Comparison of ENCODE assay signal across 15 cellular contexts in the genomic region with DNA sequence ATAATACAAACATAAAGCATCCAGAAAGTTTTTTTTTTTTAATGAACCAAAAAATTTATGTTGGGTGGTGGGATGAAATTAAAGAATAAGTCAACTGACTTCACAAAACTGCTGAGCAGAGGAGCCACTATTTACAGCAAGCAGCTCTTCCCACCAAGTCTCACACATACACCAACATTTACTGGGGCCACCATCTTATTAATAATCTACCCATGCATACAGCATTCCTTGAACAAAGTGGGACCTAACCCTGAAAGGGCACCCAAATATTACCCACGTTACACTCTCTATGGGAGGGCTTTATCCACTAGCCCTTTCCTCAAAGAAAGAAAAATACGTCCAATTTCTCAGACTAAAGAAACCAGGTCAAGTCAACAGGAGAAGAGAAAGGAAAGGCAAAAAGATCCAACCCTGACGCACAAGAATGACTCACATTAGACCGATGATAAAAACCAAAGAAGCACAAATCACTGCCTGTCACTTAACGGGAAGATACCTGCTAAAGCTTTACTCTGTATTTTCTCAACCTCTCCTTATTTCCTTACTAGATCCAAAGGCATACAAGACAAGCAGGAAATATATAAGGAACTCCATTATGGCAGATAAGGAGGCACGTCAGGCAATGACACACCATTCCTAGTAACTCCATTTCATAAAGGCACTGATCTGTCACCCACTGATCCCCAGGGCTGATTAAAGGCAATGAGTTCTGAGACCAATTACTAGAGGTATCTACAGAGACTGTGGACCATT.
DNase-seq lines count a peak whose midpoint lies in the region; ATAC-seq and FAIRE-seq lines count a peak whose summit lies in the region.
"Had no signal": no experiment of that assay in that cellular context is flagged by ENCODE, and none has a peak within 500 bp of the region (broad histone marks: within the 10 kb centered on the region; RNA-seq: fewer than 3 reads in every experiment).

No MANE protein-coding gene starts in this region.

- no peak overlapping the region for H3K23ac ChIP-seq in mesenchymal stem cell (ENCODE audit: low read length in 2 of 2)

- no peak for FAIRE-seq in RCC 7860 (lab: Jason Lieb, UNC)

- H3K14ac ChIP-seq in mesenchymal stem cell (ENCODE audit: low read length in 2 of 2) = no peak overlapping the region

- H2BK5ac ChIP-seq in mesenchymal stem cell (ENCODE audit: low read depth, low read length, poor library complexity, severe bottlenecking) = no peak overlapping the region

- H3K4me3 ChIP-seq in duodenal mucosa (ENCODE audit: low read depth in 1 of 2, low read length in 2 of 2) (peak overlapping the region; percentile 23), mesenchymal stem cell (ENCODE audit: insufficient read depth in 1 of 2, low read depth in 1 of 2, low read length in 2 of 2) (no peak overlapping the region)
- H3K4me3 ChIP-seq: heart right ventricle had no signal

- H2BK120ac ChIP-seq in mesenchymal stem cell (ENCODE audit: low read depth, low read length) = no peak overlapping the region

- no peaks in the 10 kb centered on the region for H3K9me3 ChIP-seq in duodenal mucosa (ENCODE audit: control insufficient read depth in 1 of 2, low read length in 2 of 2)
- H3K9me3 ChIP-seq in mesenchymal stem cell (ENCODE audit: control insufficient read depth, low read length) = no peaks in the 10 kb centered on the region
- H3K9me3 ChIP-seq: heart right ventricle had no signal

- H2BK12ac ChIP-seq in mesenchymal stem cell (ENCODE audit: low read length in 2 of 2) = no peak overlapping the region

- H3K4me1 ChIP-seq in duodenal mucosa (ENCODE audit: control insufficient read depth in 1 of 2, insufficient read depth in 2 of 2, low read length in 2 of 2) (peaks cover 9 to 47% of the 10 kb centered on the region in 2 donors), mesenchymal stem cell (ENCODE audit: control insufficient read depth, insufficient read depth, low read depth, low read length) (peaks cover 3% of the 10 kb centered on the region)

- H3K36me3 ChIP-seq in duodenal mucosa (ENCODE audit: control insufficient read depth in 1 of 2, insufficient read depth in 2 of 2, low read length in 2 of 2) (no peaks in the 10 kb centered on the region), mesenchymal stem cell (ENCODE audit: control insufficient read depth in 1 of 2, insufficient read depth in 2 of 2, low read depth in 1 of 2, low read length in 2 of 2) (no peaks in the 10 kb centered on the region)
- H3K36me3 ChIP-seq: heart right ventricle had no signal

- peak; percentile 43 for DNase-seq in Daoy (ENCODE audit: low read depth)
- DNase-seq in RCC 7860 (ENCODE audit: low spot score) = peak; percentile 74
- peak; percentile 63 for DNase-seq in mesenchymal stem cell
- no peak for DNase-seq in sciatic nerve (ENCODE audit: low spot score)
- DNase-seq in activated effector memory CD4-positive, alpha-beta T cell treated with Interleukin-2 at 50 U/mL for 16 hours = no peak
- no peak for DNase-seq in activated naive CD4-positive, alpha-beta T cell (lab: John Stamatoyannopoulos, UW)
- DNase-seq: activated CD8-positive, alpha-beta T cell treated with anti-CD3 and anti-CD28 coated beads, Interleukin-2, amount 10 ng/mL, durations not matched to agents 7 days and 5 days; AML-193; GOT3; heart right ventricle; islet precursor cell; T-helper 1 cell had no signal

- peaks cover 14% of the 10 kb centered on the region for H3K79me1 ChIP-seq in mesenchymal stem cell (replicated peaks; ENCODE audit: low read length, poor library complexity, severe bottlenecking)

- no peak overlapping the region for H3K4me2 ChIP-seq in mesenchymal stem cell (ENCODE audit: low read length, poor library complexity, severe bottlenecking)

- H3K18ac ChIP-seq in mesenchymal stem cell (ENCODE audit: low read depth in 1 of 2, low read length in 2 of 2) = no peak overlapping the region

- intact Hi-C loops in sciatic nerve (cut with DNase I) = no loop called here

- H3K4ac ChIP-seq in mesenchymal stem cell (ENCODE audit: low read depth in 1 of 2, low read length in 2 of 2) = no peak overlapping the region

- H3K27ac ChIP-seq in duodenal mucosa (ENCODE audit: low read depth, low read length) (peak overlapping the region; percentile 17), mesenchymal stem cell (ENCODE audit: low read length, poor library complexity, severe bottlenecking) (peak overlapping the region; percentile 9)
- H3K27ac ChIP-seq: heart right ventricle had no signal

- H2AFZ ChIP-seq in mesenchymal stem cell (ENCODE audit: low read depth, low read length) = no peak overlapping the region

- 56% methylated on average over 6 of the region's 6 CpGs for WGBS in mesenchymal stem cell

- no peak overlapping the region for H4K91ac ChIP-seq in mesenchymal stem cell (ENCODE audit: low read length)

- H2AK5ac ChIP-seq in mesenchymal stem cell (ENCODE audit: low read length, severe bottlenecking) = no peak overlapping the region

- H3K27me3 ChIP-seq in duodenal mucosa (ENCODE audit: control insufficient read depth in 1 of 2, insufficient read depth in 2 of 2, low read length in 2 of 2) (no peaks in the 10 kb centered on the region), mesenchymal stem cell (ENCODE audit: control insufficient read depth in 1 of 2, insufficient read depth in 1 of 2, low read length in 2 of 2) (no peaks in the 10 kb centered on the region)
- H3K27me3 ChIP-seq: heart right ventricle had no signal

- H3K9ac ChIP-seq in duodenal mucosa (ENCODE audit: low read depth in 1 of 2, low read length in 2 of 2) = no peak overlapping the region
- H3K9ac ChIP-seq in mesenchymal stem cell (ENCODE audit: low read length) = no peak overlapping the region

- no peak overlapping the region for H2BK15ac ChIP-seq in mesenchymal stem cell (ENCODE audit: low read depth, poor library complexity, severe bottlenecking)

- no peak overlapping the region for H4K8ac ChIP-seq in mesenchymal stem cell (ENCODE audit: low read length)

- no peak for ATAC-seq in sciatic nerve
- ATAC-seq in HG02973 (IDR thresholded peaks at IDR 0.05; ENCODE audit: unreplicated experiment) = no peak
- ATAC-seq: activated CD8-positive, alpha-beta T cell treated with anti-CD3 and anti-CD28 coated beads, Interleukin-2, amount 10 ng/mL, durations not matched to agents 7 days and 5 days; WTC11 had no signal

Comparison
In these comparisons a context has a peak if more than half of its experiments do, and no peak if none do; other contexts are left out.
1. DNase-seq: peak in Daoy (single experiment), RCC 7860 (single experiment) and mesenchymal stem cell (single experiment); none in sciatic nerve (single experiment), activated effector memory CD4-positive, alpha-beta T cell treated with Interleukin-2 at 50 U/mL for 16 hours (single experiment) and activated naive CD4-positive, alpha-beta T cell (0 of 4).
2. H3K4me3 ChIP-seq: peak in duodenal mucosa (2 of 2); none in mesenchymal stem cell (0 of 2).